8 cellular contexts compared by ENCODE assay signal in genomic region chr2:23404426-23404825, GRCh38. TPM values are rescaled to one million over a fixed set of nuclear protein-coding genes. Genes with fewer than 3 reads are reported as not detected.
DNase-seq lines count a peak whose midpoint lies in the region; ATAC-seq and TF ChIP-seq lines count a peak whose summit lies in the region.

No MANE protein-coding gene starts in this region.

- peaks cover 6% of the 10 kb centered on the region for H3K4me1 ChIP-seq in vagina

- peak overlapping the region; percentile 49 for H3K27ac ChIP-seq in caudate nucleus (ENCODE audit: low read depth, low read length)
- H3K27ac ChIP-seq in vagina = peak overlapping the region; percentile 9

- DNase-seq in CD1c-positive myeloid dendritic cell (ENCODE audit: extremely low spot score) = peak; percentile 20
- peak; percentile 91 for DNase-seq in NCI-H748 (lab: John Stamatoyannopoulos, UW; ENCODE audit: unreplicated experiment)
- DNase-seq in caudate nucleus (lab: John Stamatoyannopoulos, UW) = peak in 10 of 61 donors; percentile 8 to 40 (median 20)
- DNase-seq in left lobe of liver (ENCODE audit: low spot score) = no peak
- no peak for DNase-seq in vagina (ENCODE audit: extremely low spot score in 2 of 2)
- no peak for DNase-seq in cerebellum (ENCODE audit: low spot score)

- TF ChIP-seq POLR2A in vagina (IDR thresholded peaks at IDR 0.05) = no peak

- no peaks in the 10 kb centered on the region for H3K36me3 ChIP-seq in vagina

- TF ChIP-seq CTCF in vagina (IDR thresholded peaks at IDR 0.05) = peak in 2 of 3 experiments; percentile 15 to 27

- intact Hi-C loops in vagina (cut with DNase I) = no loop called here

- no peaks in the 10 kb centered on the region for H3K9me3 ChIP-seq in vagina

- H3K4me3 ChIP-seq in vagina = no peak overlapping the region

- ATAC-seq in GM19328 (IDR thresholded peaks at IDR 0.05; ENCODE audit: unreplicated experiment) (peak; percentile 55), HG03432 (IDR thresholded peaks at IDR 0.05; ENCODE audit: unreplicated experiment) (peak; percentile 68), left lobe of liver (peak; percentile 31)

- H3K27me3 ChIP-seq in vagina = no peaks in the 10 kb centered on the region

RNA-seq across cellular contexts. Expression of gene KLHL29, which starts 19.4 kb away (rescaled TPM):
- total RNA-seq in left lobe of liver (2.3 TPM), vagina (19.4 TPM), cerebellum (34.0 TPM)

Comparison
In these comparisons a context has a peak if more than half of its experiments do, and no peak if none do; other contexts are left out.
1. DNase-seq: peak in CD1c-positive myeloid dendritic cell (single experiment) and NCI-H748 (single experiment); none in left lobe of liver (single experiment), vagina (0 of 2) and cerebellum (single experiment).
2. Peak in every context shown above with its lines, with median percentiles within 50 percentile points of each other: ATAC-seq.